8 cellular contexts compared by ENCODE assay signal in the genomic region with DNA sequence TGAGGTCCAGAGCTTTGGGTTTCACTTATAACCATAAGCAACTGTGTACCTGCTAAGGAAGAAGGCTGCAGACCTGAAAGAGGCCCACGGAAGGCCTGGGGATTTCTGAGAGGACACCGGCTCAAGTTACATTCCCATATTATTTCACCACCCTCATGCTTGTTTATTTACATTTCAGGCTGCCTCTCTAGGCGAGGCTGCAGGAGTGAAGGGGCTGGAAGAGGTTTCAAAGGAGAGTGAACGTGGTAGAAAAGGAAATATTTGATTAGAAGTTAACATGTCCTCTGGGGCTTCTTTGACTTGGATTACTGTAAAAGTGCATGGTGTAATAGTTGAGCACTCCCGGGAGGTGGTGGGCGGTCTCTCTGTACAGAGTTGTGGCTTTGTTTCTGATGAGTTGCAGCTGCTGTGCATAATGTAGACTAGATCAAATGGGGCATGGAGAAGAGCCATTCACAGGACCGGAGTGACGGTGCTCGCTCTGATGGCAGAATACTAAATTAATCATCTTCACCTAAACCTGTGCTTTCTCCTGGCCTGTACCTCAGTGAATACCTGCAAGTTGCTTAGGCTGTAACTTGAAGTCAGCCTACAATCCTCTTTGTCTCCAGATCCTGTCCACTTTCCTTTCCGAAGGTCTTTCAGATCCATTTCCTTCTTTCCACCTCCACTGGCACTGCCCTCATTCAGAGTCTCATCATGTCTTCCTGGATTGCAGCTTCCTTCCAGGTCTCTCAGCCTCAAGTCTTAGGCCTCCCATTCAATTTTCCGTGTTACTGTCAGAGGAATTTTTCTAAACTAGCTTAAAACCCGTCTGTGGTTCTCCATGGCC. TPM values are rescaled to one million over a fixed set of nuclear protein-coding genes. Genes with fewer than 3 reads are reported as not detected.
DNase-seq lines count a peak whose midpoint lies in the region; ATAC-seq and TF ChIP-seq lines count a peak whose summit lies in the region.

No MANE protein-coding gene starts in this region.

- no peaks in the 10 kb centered on the region for H3K9me3 Mint-ChIP-seq in activated CD8-positive, alpha-beta memory T cell treated with anti-CD3 and anti-CD28 coated beads, Interleukin-2, amount 10 ng/mL, durations not matched to agents 7 days and 5 days (ENCODE audit: low read depth)
- H3K9me3 Mint-ChIP-seq in mesothelial cell of epicardium: no peaks in the 10 kb centered on the region

- H3K4me3 Mint-ChIP-seq in activated CD8-positive, alpha-beta memory T cell treated with anti-CD3 and anti-CD28 coated beads, Interleukin-2, amount 10 ng/mL, durations not matched to agents 7 days and 5 days: no peak overlapping the region
- peak overlapping the region; percentile 3 for H3K4me3 Mint-ChIP-seq in mesothelial cell of epicardium

- TF ChIP-seq CTCF in mesothelial cell of epicardium (IDR thresholded peaks at IDR 0.05; ENCODE audit: unreplicated experiment): no peak

- no peak for ATAC-seq in activated CD8-positive, alpha-beta memory T cell treated with anti-CD3 and anti-CD28 coated beads, Interleukin-2, amount 10 ng/mL, durations not matched to agents 7 days and 5 days
- no peak for ATAC-seq in GM21528 (IDR thresholded peaks at IDR 0.05; ENCODE audit: low FRiP score, unreplicated experiment)
- no peak for ATAC-seq in GM19463 (IDR thresholded peaks at IDR 0.05; ENCODE audit: unreplicated experiment)

- CTCF ChIA-PET in activated CD8-positive, alpha-beta memory T cell treated with anti-CD3 and anti-CD28 coated beads, Interleukin-2, amount 10 ng/mL, durations not matched to agents 7 days and 5 days (lab: Charles Lee): interaction anchor here (0.8 to 1.2 kb wide), 3 partner anchors 13 to 278 kb away, joined by 3 to 4 read pairs (median 3); no protein-coding TSS in a partner anchor

- peaks cover 6% of the 10 kb centered on the region for H3K36me3 Mint-ChIP-seq in activated CD8-positive, alpha-beta memory T cell treated with anti-CD3 and anti-CD28 coated beads, Interleukin-2, amount 10 ng/mL, durations not matched to agents 7 days and 5 days
- no peaks in the 10 kb centered on the region for H3K36me3 Mint-ChIP-seq in mesothelial cell of epicardium

- DNase-seq in activated CD8-positive, alpha-beta memory T cell treated with anti-CD3 and anti-CD28 coated beads for 24 hours: peak; percentile 73
- DNase-seq in activated CD8-positive, alpha-beta memory T cell treated with anti-CD3 and anti-CD28 coated beads, Interleukin-2, amount 10 ng/mL, durations not matched to agents 7 days and 5 days: no peak
- DNase-seq in NCI-H2107 (lab: John Stamatoyannopoulos, UW) (peak; percentile 95), amniotic stem cell (lab: John Stamatoyannopoulos, UW) (peak; percentile 53), mesothelial cell of epicardium (ENCODE audit: low spot score in 2 of 2, unreplicated experiment in 2 of 2) (no peak), GM19240 (ENCODE audit: insufficient read length, low spot score) (no peak)

- H3K27ac Mint-ChIP-seq in activated CD8-positive, alpha-beta memory T cell treated with anti-CD3 and anti-CD28 coated beads, Interleukin-2, amount 10 ng/mL, durations not matched to agents 7 days and 5 days: no peak overlapping the region
- peak overlapping the region; percentile 53 for H3K27ac Mint-ChIP-seq in mesothelial cell of epicardium

- H3K27me3 Mint-ChIP-seq in activated CD8-positive, alpha-beta memory T cell treated with anti-CD3 and anti-CD28 coated beads, Interleukin-2, amount 10 ng/mL, durations not matched to agents 7 days and 5 days: peaks cover 4% of the 10 kb centered on the region
- peaks cover 3% of the 10 kb centered on the region for H3K27me3 Mint-ChIP-seq in mesothelial cell of epicardium (ENCODE audit: low read depth)

- peaks cover 54% of the 10 kb centered on the region for H3K4me1 Mint-ChIP-seq in activated CD8-positive, alpha-beta memory T cell treated with anti-CD3 and anti-CD28 coated beads, Interleukin-2, amount 10 ng/mL, durations not matched to agents 7 days and 5 days
- peaks cover 49% of the 10 kb centered on the region for H3K4me1 Mint-ChIP-seq in mesothelial cell of epicardium

RNA-seq across cellular contexts. Expression of gene CPD, which starts 1.9 kb away (rescaled TPM):
- total RNA-seq in activated CD8-positive, alpha-beta memory T cell treated with anti-CD3 and anti-CD28 coated beads, Interleukin-2, amount 10 ng/mL, durations not matched to agents 7 days and 5 days: 10 to 100 TPM; 19.9 to 25.6 TPM
- total RNA-seq in mesothelial cell of epicardium: 49.3 to 58.3 TPM (median 54.1 TPM) in 3 replicates

RNA-seq across cellular contexts. Expression of gene TMIGD1, which starts 43.0 kb away (rescaled TPM):
- total RNA-seq in activated CD8-positive, alpha-beta memory T cell treated with anti-CD3 and anti-CD28 coated beads, Interleukin-2, amount 10 ng/mL, durations not matched to agents 7 days and 5 days: not detected
- not detected in 3 replicates for total RNA-seq in mesothelial cell of epicardium

Comparison
In these comparisons a context has a peak if more than half of its experiments do, and no peak if none do; other contexts are left out.
1. DNase-seq: peak in activated CD8-positive, alpha-beta memory T cell treated with anti-CD3 and anti-CD28 coated beads for 24 hours (single experiment), NCI-H2107 (single experiment) and amniotic stem cell (single experiment); none in activated CD8-positive, alpha-beta memory T cell treated with anti-CD3 and anti-CD28 coated beads, Interleukin-2, amount 10 ng/mL, durations not matched to agents 7 days and 5 days (single experiment), mesothelial cell of epicardium (0 of 2) and GM19240 (single experiment).